In genomic region chr13:106535552-106536243, GRCh38 we compare ENCODE assay signal across 8 cellular contexts. TPM values are rescaled to one million over a fixed set of nuclear protein-coding genes. Genes with fewer than 3 reads are reported as not detected.
DNase-seq lines count a peak whose midpoint lies in the region; ATAC-seq and TF ChIP-seq lines count a peak whose summit lies in the region.

Gene EFNB2, minus strand, starts transcription at chr13:106535662. Its CDS starts 698 bp downstream, at chr13:106534964.

- CTCF ChIA-PET in activated CD8-positive, alpha-beta T cell treated with anti-CD3 and anti-CD28 coated beads for 36 hours (lab: Charles Lee) = interaction anchor here (0.6 to 3.0 kb wide), 29 partner anchors 10 to 1762 kb away, joined by 3 to 28 read pairs (median 3); partner anchors contain the start of gene ARGLU1

- H3K4me3 ChIP-seq in lower lobe of right lung = peak within 1 kb of the TSS; percentile 88

- peaks cover 35% of the 10 kb centered on the region for H3K4me1 ChIP-seq in lower lobe of right lung

- H3K27ac Mint-ChIP-seq in CD14-positive monocyte = peak within 1 kb of the TSS in 2 of 7 donors; percentile 78 to 85
- H3K27ac Mint-ChIP-seq in activated CD8-positive, alpha-beta T cell treated with anti-CD3 and anti-CD28 coated beads for 36 hours = no peak within 1 kb of the TSS

- peak; percentile 96 for ATAC-seq in HG03442 (IDR thresholded peaks at IDR 0.05; ENCODE audit: unreplicated experiment)
- ATAC-seq in activated CD8-positive, alpha-beta T cell treated with anti-CD3 and anti-CD28 coated beads for 36 hours = peak; percentile 98
- peak; percentile 92 to 95 for ATAC-seq in lower lobe of right lung

- no peaks in the 10 kb centered on the region for H3K9me3 ChIP-seq in lower lobe of right lung

- peaks cover 3 to 9% of the 10 kb centered on the region in 2 donors for H3K36me3 Mint-ChIP-seq in CD14-positive monocyte
- peaks cover 1% of the 10 kb centered on the region for H3K36me3 Mint-ChIP-seq in activated CD8-positive, alpha-beta T cell treated with anti-CD3 and anti-CD28 coated beads for 36 hours (ENCODE audit: low read depth)

- H3K36me3 ChIP-seq in lower lobe of right lung = peaks cover 2% of the 10 kb centered on the region

- peak within 1 kb of the TSS; percentile 87 to 97 for H3K4me3 Mint-ChIP-seq in CD14-positive monocyte
- H3K4me3 Mint-ChIP-seq in activated CD8-positive, alpha-beta T cell treated with anti-CD3 and anti-CD28 coated beads for 36 hours = peak within 1 kb of the TSS; percentile 81

- peak within 1 kb of the TSS; percentile 80 for H3K27ac ChIP-seq in lower lobe of right lung

- H3K9me3 Mint-ChIP-seq in CD14-positive monocyte = peaks cover 0 to 6% (median 4%) of the 10 kb centered on the region in 7 donors
- no peaks in the 10 kb centered on the region for H3K9me3 Mint-ChIP-seq in activated CD8-positive, alpha-beta T cell treated with anti-CD3 and anti-CD28 coated beads for 36 hours

- H3K27me3 ChIP-seq in lower lobe of right lung (ENCODE audit: low read depth) = peaks cover 6% of the 10 kb centered on the region

- H3K4me1 Mint-ChIP-seq in CD14-positive monocyte = peaks cover 24% of the 10 kb centered on the region
- peaks cover 15% of the 10 kb centered on the region for H3K4me1 Mint-ChIP-seq in activated CD8-positive, alpha-beta T cell treated with anti-CD3 and anti-CD28 coated beads for 36 hours (ENCODE audit: low read depth)

- H3K27me3 Mint-ChIP-seq in CD14-positive monocyte (ENCODE audit: low read depth in 3 of 3) = peaks cover 45 to 55% (median 50%) of the 10 kb centered on the region in 3 donors
- H3K27me3 Mint-ChIP-seq in activated CD8-positive, alpha-beta T cell treated with anti-CD3 and anti-CD28 coated beads for 36 hours = peaks cover 31% of the 10 kb centered on the region

- DNase-seq in CD14-positive monocyte (ENCODE audit: low spot score) (peak; percentile 72), GM19240 (ENCODE audit: insufficient read length, low spot score) (peak; percentile 95), NCI-H526 (lab: John Stamatoyannopoulos, UW) (peak; percentile 90 to 99), ecto neural progenitor cell (ENCODE audit: low spot score) (peak; percentile 95), lower lobe of right lung (peak; percentile 92)
- DNase-seq in activated CD8-positive, alpha-beta T cell treated with anti-CD3 and anti-CD28 coated beads for 36 hours = peak; percentile 86
- DNase-seq in stimulated activated CD4-positive, alpha-beta T cell treated with anti-CD3 and anti-CD28 coated beads, Interleukin-4, amount 100 ng/mL, for 48 hours (ENCODE audit: low read depth in 2 of 2) = peak; percentile 75 to 80

- intact Hi-C loops in CD14-positive monocyte (cut with micrococcal nuclease) = no loop called here
- intact Hi-C loops in activated CD8-positive, alpha-beta T cell treated with anti-CD3 and anti-CD28 coated beads for 36 hours (cut with micrococcal nuclease) = no loop called here
- intact Hi-C loops in lower lobe of right lung (cut with DNase I) = loop anchor here (10.0 kb wide), 1 partner anchor 451 kb away; no protein-coding TSS in a partner anchor

- POLR2A ChIA-PET in activated CD8-positive, alpha-beta T cell treated with anti-CD3 and anti-CD28 coated beads for 36 hours (lab: Charles Lee) = interaction anchor here (0.6 to 1.4 kb wide), 5 partner anchors 10 to 85 kb away, joined by 3 to 5 read pairs (median 3); partner anchors contain the start of gene ARGLU1

- no peak for TF ChIP-seq CTCF in CD14-positive monocyte (IDR thresholded peaks at IDR 0.05)
- no peak for TF ChIP-seq CTCF in activated CD8-positive, alpha-beta T cell treated with anti-CD3 and anti-CD28 coated beads for 36 hours (IDR thresholded peaks at IDR 0.05)
- no peak for TF ChIP-seq CTCF in lower lobe of right lung (IDR thresholded peaks at IDR 0.05)

RNA-seq across cellular contexts. Expression of gene EFNB2, which starts in this region (rescaled TPM):
- not detected for polyA plus RNA-seq in CD14-positive monocyte
- under 1 TPM; 0.11 to 0.20 TPM for total RNA-seq in activated CD8-positive, alpha-beta T cell treated with anti-CD3 and anti-CD28 coated beads for 36 hours
- 47.0 TPM for total RNA-seq in lower lobe of right lung

Comparison
In these comparisons a context has a peak if more than half of its experiments do, and no peak if none do; other contexts are left out.
1. Peak in every context shown above with its lines: DNase-seq, ATAC-seq, H3K4me3 ChIP-seq and H3K27ac ChIP-seq.
2. RNA of gene EFNB2 (total RNA-seq): 47.0 TPM in lower lobe of right lung (single experiment); 0.11 to 0.20 TPM in activated CD8-positive, alpha-beta T cell treated with anti-CD3 and anti-CD28 coated beads for 36 hours; every median in the first group is over 10 times any median in the second.
3. Peak in DNase-seq in CD14-positive monocyte; RNA of the gene not detected or under 1 TPM.
4. Peak in DNase-seq and ATAC-seq in activated CD8-positive, alpha-beta T cell treated with anti-CD3 and anti-CD28 coated beads for 36 hours; RNA of the gene not detected or under 1 TPM.